10 cellular contexts compared by ENCODE assay signal in genomic region chr13:21435231-21435630, GRCh38. TPM values are rescaled to one million over a fixed set of nuclear protein-coding genes. Genes with fewer than 3 reads are reported as not detected.
A peak's percentile ranks its signal among the peaks of the same experiment; 100 is the strongest.
DNase-seq lines count a peak whose midpoint lies in the region; ATAC-seq and TF ChIP-seq lines count a peak whose summit lies in the region.
"Had no signal": no experiment of that assay in that cellular context is flagged by ENCODE, and none has a peak within 500 bp of the region (broad histone marks: within the 10 kb centered on the region; RNA-seq: fewer than 3 reads in every experiment).

No MANE protein-coding gene starts in this region.

- peak overlapping the region; percentile 52 for H3K27ac ChIP-seq in hepatocyte
- H3K27ac ChIP-seq: WERI-Rb-1 had no signal

- H3K4me3 Mint-ChIP-seq in activated T-cell treated with anti-CD3 and anti-CD28 coated beads, Interleukin-2, amount 50 U/mL, for 24 hours: no peak overlapping the region
- H3K4me3 Mint-ChIP-seq in activated T-helper 2 cell treated with anti-CD3 and anti-CD28 coated beads, Interferon-gamma antibody, Interleukin-2, Interleukin-4, amounts not matched to agents 10 μg/mL and 5 μg/mL and 100 μg/mL, durations not matched to agents 14 hours and 24 hours and 36 hours (ENCODE audit: low read depth): no peak overlapping the region
- peak overlapping the region; percentile 36 to 57 for H3K4me3 Mint-ChIP-seq in stimulated activated naive B cell treated with anti-CD40 and anti-IgM and Interleukin-4, amounts not matched to agents 10 μg/mL and 1 μg/mL and 100 μg/mL, for 72 hours
- H3K4me3 Mint-ChIP-seq: stimulated activated naive CD8-positive, alpha-beta T cell treated with anti-CD3 and anti-CD28 coated beads, Interleukin-15, amount 100 ng/mL, for 72 hours had no signal

- no peaks in the 10 kb centered on the region for H3K4me1 ChIP-seq in hepatocyte (ENCODE audit: insufficient read depth)

- H3K4me3 ChIP-seq in hepatocyte: no peak overlapping the region

- intact Hi-C loops in activated T-helper 2 cell treated with anti-CD3 and anti-CD28 coated beads, Interferon-gamma antibody, Interleukin-2, Interleukin-4, amounts not matched to agents 10 μg/mL and 5 μg/mL and 100 μg/mL, durations not matched to agents 14 hours and 24 hours and 36 hours (cut with micrococcal nuclease): loop anchor here (2.0 to 5.0 kb wide), 2 partner anchors 24 to 33 kb away; partner anchors contain the start of gene ZDHHC20

- H3K9me3 ChIP-seq in hepatocyte (ENCODE audit: low read depth): peaks cover 14% of the 10 kb centered on the region

- H2AFZ ChIP-seq in hepatocyte: no peak overlapping the region

- H3K36me3 Mint-ChIP-seq in activated T-cell treated with anti-CD3 and anti-CD28 coated beads, Interleukin-2, amount 50 U/mL, for 24 hours (ENCODE audit: low read depth): peaks cover 57% of the 10 kb centered on the region
- H3K36me3 Mint-ChIP-seq in activated T-helper 2 cell treated with anti-CD3 and anti-CD28 coated beads, Interferon-gamma antibody, Interleukin-2, Interleukin-4, amounts not matched to agents 10 μg/mL and 5 μg/mL and 100 μg/mL, durations not matched to agents 14 hours and 24 hours and 36 hours (ENCODE audit: low read depth): peaks cover 66% of the 10 kb centered on the region
- peaks cover 27 to 32% of the 10 kb centered on the region in 2 donors for H3K36me3 Mint-ChIP-seq in stimulated activated naive B cell treated with anti-CD40 and anti-IgM and Interleukin-4, amounts not matched to agents 10 μg/mL and 1 μg/mL and 100 μg/mL, for 72 hours

- no peaks in the 10 kb centered on the region for H3K27me3 Mint-ChIP-seq in activated T-cell treated with anti-CD3 and anti-CD28 coated beads, Interleukin-2, amount 50 U/mL, for 24 hours
- no peaks in the 10 kb centered on the region for H3K27me3 Mint-ChIP-seq in activated T-helper 2 cell treated with anti-CD3 and anti-CD28 coated beads, Interferon-gamma antibody, Interleukin-2, Interleukin-4, amounts not matched to agents 10 μg/mL and 5 μg/mL and 100 μg/mL, durations not matched to agents 14 hours and 24 hours and 36 hours (ENCODE audit: low read depth)
- H3K27me3 Mint-ChIP-seq in stimulated activated naive B cell treated with anti-CD40 and anti-IgM and Interleukin-4, amounts not matched to agents 10 μg/mL and 1 μg/mL and 100 μg/mL, for 72 hours: no peaks in the 10 kb centered on the region
- H3K27me3 Mint-ChIP-seq: stimulated activated naive CD8-positive, alpha-beta T cell treated with anti-CD3 and anti-CD28 coated beads, Interleukin-15, amount 100 ng/mL, for 72 hours had no signal

- H3K9me3 Mint-ChIP-seq in activated T-cell treated with anti-CD3 and anti-CD28 coated beads, Interleukin-2, amount 50 U/mL, for 24 hours: peaks cover 25% of the 10 kb centered on the region
- peaks cover 52% of the 10 kb centered on the region for H3K9me3 Mint-ChIP-seq in activated T-helper 2 cell treated with anti-CD3 and anti-CD28 coated beads, Interferon-gamma antibody, Interleukin-2, Interleukin-4, amounts not matched to agents 10 μg/mL and 5 μg/mL and 100 μg/mL, durations not matched to agents 14 hours and 24 hours and 36 hours
- H3K9me3 Mint-ChIP-seq in stimulated activated naive B cell treated with anti-CD40 and anti-IgM and Interleukin-4, amounts not matched to agents 10 μg/mL and 1 μg/mL and 100 μg/mL, for 72 hours: peaks cover 15% of the 10 kb centered on the region in 2 donors

- H3K9me2 ChIP-seq in hepatocyte (replicated peaks; ENCODE audit: insufficient read depth): no peaks in the 10 kb centered on the region

- peaks cover 96% of the 10 kb centered on the region for H3K79me2 ChIP-seq in hepatocyte

- peak overlapping the region; percentile 79 for H3K27ac Mint-ChIP-seq in activated T-cell treated with anti-CD3 and anti-CD28 coated beads, Interleukin-2, amount 50 U/mL, for 24 hours
- peak overlapping the region; percentile 55 for H3K27ac Mint-ChIP-seq in activated T-helper 2 cell treated with anti-CD3 and anti-CD28 coated beads, Interferon-gamma antibody, Interleukin-2, Interleukin-4, amounts not matched to agents 10 μg/mL and 5 μg/mL and 100 μg/mL, durations not matched to agents 14 hours and 24 hours and 36 hours
- H3K27ac Mint-ChIP-seq in stimulated activated naive B cell treated with anti-CD40 and anti-IgM and Interleukin-4, amounts not matched to agents 10 μg/mL and 1 μg/mL and 100 μg/mL, for 72 hours: peak overlapping the region; percentile 85

- DNase-seq in activated T-cell treated with anti-CD3 and anti-CD28 coated beads, Interleukin-2, amount 50 U/mL, for 24 hours: no peak
- DNase-seq in activated T-cell treated with anti-CD3 and anti-CD28 coated beads for 4 hours: no peak
- DNase-seq in activated T-helper 2 cell treated with anti-CD3 and anti-CD28 coated beads, Interferon-gamma antibody, Interleukin-2, Interleukin-4, amounts not matched to agents 10 μg/mL and 5 μg/mL and 100 μg/mL, durations not matched to agents 14 hours and 24 hours and 36 hours (ENCODE audit: low spot score): no peak
- DNase-seq in hepatocyte (ENCODE audit: low spot score): no peak
- DNase-seq in stimulated activated naive B cell treated with anti-CD40 and anti-IgM and Interleukin-4, amounts not matched to agents 10 μg/mL and 1 μg/mL and 100 μg/mL, for 72 hours: no peak
- no peak for DNase-seq in amygdala (lab: John Stamatoyannopoulos, UW)
- no peak for DNase-seq in GM03348 (ENCODE audit: low spot score)
- DNase-seq: WERI-Rb-1 had no signal

- ATAC-seq in stimulated activated naive B cell treated with anti-CD40 and anti-IgM and Interleukin-4, amounts not matched to agents 10 μg/mL and 1 μg/mL and 100 μg/mL, for 72 hours (replicated peaks): no peak
- no peak for ATAC-seq in HG03342 (IDR thresholded peaks at IDR 0.05; ENCODE audit: unreplicated experiment)

- peaks cover 48% of the 10 kb centered on the region for H3K4me1 Mint-ChIP-seq in activated T-cell treated with anti-CD3 and anti-CD28 coated beads, Interleukin-2, amount 50 U/mL, for 24 hours (ENCODE audit: low read depth)
- H3K4me1 Mint-ChIP-seq in activated T-helper 2 cell treated with anti-CD3 and anti-CD28 coated beads, Interferon-gamma antibody, Interleukin-2, Interleukin-4, amounts not matched to agents 10 μg/mL and 5 μg/mL and 100 μg/mL, durations not matched to agents 14 hours and 24 hours and 36 hours (ENCODE audit: low read depth): peaks cover 31% of the 10 kb centered on the region
- peaks cover 20 to 46% of the 10 kb centered on the region in 2 donors for H3K4me1 Mint-ChIP-seq in stimulated activated naive B cell treated with anti-CD40 and anti-IgM and Interleukin-4, amounts not matched to agents 10 μg/mL and 1 μg/mL and 100 μg/mL, for 72 hours

- H3K27me3 ChIP-seq in hepatocyte: no peaks in the 10 kb centered on the region

- 94% methylated on average over 2 of the region's 2 CpGs for WGBS in hepatocyte (ENCODE audit: low lambda C conversion rate, missing lambda C conversion rate)

- no peak for TF ChIP-seq CTCF in hepatocyte (IDR thresholded peaks at IDR 0.05; ENCODE audit: poor library complexity)

- no peak overlapping the region for H3K4me2 ChIP-seq in hepatocyte

- no peaks in the 10 kb centered on the region for H3K36me3 ChIP-seq in hepatocyte (replicated peaks; ENCODE audit: insufficient read depth, low read depth)
- H3K36me3 ChIP-seq: WERI-Rb-1 had no signal

- H4K20me1 ChIP-seq in hepatocyte (ENCODE audit: insufficient read depth, poor library complexity, severe bottlenecking): no peaks in the 10 kb centered on the region

RNA-seq across cellular contexts. Expression of gene ZDHHC20, which starts 23.9 kb away (rescaled TPM):
- 59.0 and 63.3 TPM in 2 replicates for total RNA-seq in activated T-helper 2 cell treated with anti-CD3 and anti-CD28 coated beads, Interferon-gamma antibody, Interleukin-2, Interleukin-4, amounts not matched to agents 10 μg/mL and 5 μg/mL and 100 μg/mL, durations not matched to agents 14 hours and 24 hours and 36 hours
- total RNA-seq in hepatocyte: 132 TPM in 2 replicates
- polyA plus RNA-seq in hepatocyte: 25.2 and 27.5 TPM in 2 replicates

Comparison
In these comparisons a context has a peak if more than half of its experiments do, and no peak if none do; other contexts are left out.
1. H3K4me3 Mint-ChIP-seq: peak in stimulated activated naive B cell treated with anti-CD40 and anti-IgM and Interleukin-4, amounts not matched to agents 10 μg/mL and 1 μg/mL and 100 μg/mL, for 72 hours (2 of 2); none in activated T-cell treated with anti-CD3 and anti-CD28 coated beads, Interleukin-2, amount 50 U/mL, for 24 hours (single experiment) and activated T-helper 2 cell treated with anti-CD3 and anti-CD28 coated beads, Interferon-gamma antibody, Interleukin-2, Interleukin-4, amounts not matched to agents 10 μg/mL and 5 μg/mL and 100 μg/mL, durations not matched to agents 14 hours and 24 hours and 36 hours (single experiment).
2. Peak in every context shown above with its lines, with median percentiles within 50 percentile points of each other: H3K27ac Mint-ChIP-seq.